ENCODE assay signal across 11 cellular contexts in genomic region chr6:138307816-138308727, GRCh38.
A peak's percentile ranks its signal among the peaks of the same experiment; 100 is the strongest.
DNase-seq lines count a peak whose midpoint lies in the region; ATAC-seq and TF ChIP-seq lines count a peak whose summit lies in the region.
"Had no signal": no experiment of that assay in that cellular context is flagged by ENCODE, and none has a peak within 500 bp of the region (broad histone marks: within the 10 kb centered on the region; RNA-seq: fewer than 3 reads in every experiment).

No MANE protein-coding gene starts in this region.

- DNase-seq in SK-N-SH: no peak
- DNase-seq in choroid plexus epithelial cell (ENCODE audit: low read depth): peak; percentile 68
- no peak for DNase-seq in left lung
- DNase-seq in vagina (ENCODE audit: extremely low spot score in 2 of 2): no peak
- no peak for DNase-seq in GF-D8 (lab: John Stamatoyannopoulos, UW)
- no peak for DNase-seq in NCI-H2171 treated with DMSO at 0.1 percent for 48 hours (lab: John Stamatoyannopoulos, UW)
- DNase-seq: activated CD4-positive, alpha-beta T cell treated with anti-CD3 and anti-CD28 coated beads, Interleukin-2, amount 50 U/mL, for 1 hour; stimulated activated CD4-positive, alpha-beta T cell treated with anti-CD3 and anti-CD28 coated beads, Interleukin-2, amount 100 ng/mL, for 24 hours had no signal

- intact Hi-C loops in left lung (cut with DNase I): no loop called here
- intact Hi-C loops in vagina (cut with DNase I): no loop called here

- H3K4me2 ChIP-seq in SK-N-SH: no peak overlapping the region

- H3K36me3 ChIP-seq in SK-N-SH (replicated peaks in 1 of 2; ENCODE audit: control insufficient read depth in 1 of 2, insufficient read depth in 2 of 2, low read length in 1 of 2): no peaks in the 10 kb centered on the region
- peaks cover 0 to 11% of the 10 kb centered on the region in 2 donors for H3K36me3 ChIP-seq in left lung
- H3K36me3 ChIP-seq in vagina: no peaks in the 10 kb centered on the region

- no peak overlapping the region for H3K4me3 ChIP-seq in SK-N-SH (ENCODE audit: low read depth in 2 of 2, low read length in 1 of 2)
- H3K4me3 ChIP-seq in choroid plexus epithelial cell (ENCODE audit: low read depth, low read length): no peak overlapping the region
- no peak overlapping the region for H3K4me3 ChIP-seq in left lung
- no peak overlapping the region for H3K4me3 ChIP-seq in vagina

- CTCF ChIA-PET in SK-N-SH (lab: Yijun Ruan, JAX): interaction anchor here (0.8 to 1.0 kb wide), 2 partner anchors 41 to 53 kb away, joined by 4 read pairs; no protein-coding TSS in a partner anchor

- TF ChIP-seq EP300 in SK-N-SH (IDR thresholded peaks at IDR 0.05; ENCODE audit: borderline replicate concordance in 1 of 2, low read depth in 1 of 2, low read length in 1 of 2): no peak

- no peak overlapping the region for H2AFZ ChIP-seq in SK-N-SH (ENCODE audit: low read depth)

- H3K9me2 ChIP-seq in SK-N-SH: no peaks in the 10 kb centered on the region

- H3K27ac ChIP-seq in SK-N-SH (ENCODE audit: low read depth in 2 of 2, low read length in 1 of 2): no peak overlapping the region
- H3K27ac ChIP-seq in left lung: no peak overlapping the region
- H3K27ac ChIP-seq in vagina: peak overlapping the region; percentile 42

- POLR2A ChIA-PET in SK-N-SH (lab: Yijun Ruan, JAX): no interaction called here

- TF ChIP-seq CTCF in SK-N-SH (IDR thresholded peaks at IDR 0.05) (no peak), choroid plexus epithelial cell (conservative IDR thresholded peaks at IDR 0.05; ENCODE audit: low read depth, low read length) (peak; percentile 61), left lung (IDR thresholded peaks at IDR 0.05) (peak in 1 of 2 donors; percentile 9), vagina (IDR thresholded peaks at IDR 0.05) (no peak)

- H3F3A ChIP-seq in SK-N-SH (replicated peaks; ENCODE audit: insufficient read depth): no peaks in the 10 kb centered on the region

- H3K27me3 ChIP-seq in SK-N-SH (ENCODE audit: insufficient read depth) (no peaks in the 10 kb centered on the region), left lung (no peaks in the 10 kb centered on the region), vagina (no peaks in the 10 kb centered on the region)

- H3K9me3 ChIP-seq in SK-N-SH (no peaks in the 10 kb centered on the region), left lung (no peaks in the 10 kb centered on the region), vagina (no peaks in the 10 kb centered on the region)

- no peaks in the 10 kb centered on the region for H4K20me1 ChIP-seq in SK-N-SH (ENCODE audit: insufficient read depth)

- H3K79me2 ChIP-seq in SK-N-SH (ENCODE audit: insufficient read depth): no peaks in the 10 kb centered on the region

- WGBS in SK-N-SH (ENCODE audit: low lambda C conversion rate): 21% methylated on average over 7 of the region's 11 CpGs

- TF ChIP-seq POLR2A in vagina (IDR thresholded peaks at IDR 0.05): no peak

- TF ChIP-seq RAD21 in SK-N-SH (IDR thresholded peaks at IDR 0.05; ENCODE audit: low read length): no peak

- no peak overlapping the region for H3K9ac ChIP-seq in SK-N-SH

- ATAC-seq in SK-N-SH treated with all-trans-retinoic acid at 6 μM for 48 hours (peak; percentile 67; the same call in 2 of the 3 replicates), left lung (peak; percentile 33), GM21447 (IDR thresholded peaks at IDR 0.05; ENCODE audit: unreplicated experiment) (no peak)
- ATAC-seq: HCT116 had no signal

- H3K4me1 ChIP-seq in SK-N-SH (ENCODE audit: control insufficient read depth in 1 of 2, insufficient read depth in 2 of 2, low read depth in 1 of 2, low read length in 1 of 2) (no peaks in the 10 kb centered on the region), left lung (no peaks in the 10 kb centered on the region), vagina (no peaks in the 10 kb centered on the region)

TF ChIP-seq in SK-N-SH treated with all-trans-retinoic acid at 6 μM for 48 hours, 23 proteins besides CTCF, POLR2A, EP300 and RAD21 (continues in another document):
- no peak for TF ChIP-seq ESRRG (CRISPR knock-in tag; IDR thresholded peaks at IDR 0.05)
- TF ChIP-seq OSR1 (CRISPR knock-in tag; IDR thresholded peaks at IDR 0.05): no peak
- TF ChIP-seq ZNF8 (CRISPR knock-in tag; IDR thresholded peaks at IDR 0.05): no peak
- no peak for TF ChIP-seq ZNF565 (CRISPR knock-in tag; conservative IDR thresholded peaks at IDR 0.05; ENCODE audit: low read depth)
- no peak for TF ChIP-seq CSRNP3 (CRISPR knock-in tag; IDR thresholded peaks at IDR 0.05)
- TF ChIP-seq CSDC2 (CRISPR knock-in tag; IDR thresholded peaks at IDR 0.05): no peak
- TF ChIP-seq TSHZ2 (CRISPR knock-in tag; IDR thresholded peaks at IDR 0.05): no peak

TF ChIP-seq in SK-N-SH, 30 proteins besides CTCF, POLR2A, EP300 and RAD21:
- TF ChIP-seq RFX5 (IDR thresholded peaks at IDR 0.05; ENCODE audit: low read length): no peak
- TF ChIP-seq TCF12 (IDR thresholded peaks at IDR 0.05): no peak
- no peak for TF ChIP-seq TEAD4 (IDR thresholded peaks at IDR 0.05; ENCODE audit: borderline replicate concordance, insufficient read depth)
- no peak for TF ChIP-seq RXRA (IDR thresholded peaks at IDR 0.05; ENCODE audit: borderline replicate concordance, low read depth)
